Comparison of ENCODE assay signal across 1 cellular context in genomic region chr14:73458219-73458976, GRCh38.
A peak's percentile ranks its signal among the peaks of the same experiment; 100 is the strongest.
TF ChIP-seq lines count a peak whose summit lies in the region.

NUMB (minus strand) TSS chr14:73458546; CDS start chr14:73355751, 102,795 bp downstream.

TF ChIP-seq in K562, 482 proteins besides CTCF, POLR2A, EP300 and RAD21 (continued from another document and continues in another):
- no peak for TF ChIP-seq ZNF140 (CRISPR knock-in tag; IDR thresholded peaks at IDR 0.05)
- peak; percentile 53; the same call in 1 of the 2 replicates for TF ChIP-seq HMBOX1 (IDR thresholded peaks at IDR 0.05)
- TF ChIP-seq ZNF707 (CRISPR knock-in tag; conservative IDR thresholded peaks at IDR 0.05) = no peak
- no peak for TF ChIP-seq RBM34 (IDR thresholded peaks at IDR 0.05; ENCODE audit: borderline replicate concordance, insufficient read depth, low read length)
- TF ChIP-seq RUNX1 (IDR thresholded peaks at IDR 0.05; ENCODE audit: low read depth) = no peak
- 0 out of 4 replicates have a peak, but pooled peaks of 1 of the 2 experiments have one; percentile 38 for TF ChIP-seq UBTF (IDR thresholded peaks at IDR 0.05; ENCODE audit: borderline replicate concordance in 1 of 2, low read depth in 2 of 2, low read length in 2 of 2)
- no peak for TF ChIP-seq ZNF668 (CRISPR knock-in tag; IDR thresholded peaks at IDR 0.05)
- TF ChIP-seq FOSL1 (tag; conservative IDR thresholded peaks at IDR 0.05) = peak; percentile 38; the same call in 1 of the 2 replicates
- no peak for TF ChIP-seq GATAD2B (IDR thresholded peaks at IDR 0.05; ENCODE audit: borderline replicate concordance)
- TF ChIP-seq TBL1XR1 (IDR thresholded peaks at IDR 0.05; ENCODE audit: low read length in 2 of 2) = peak in 1 of 2 experiments; percentile 49; a peak in 1 of 4 replicates
- no peak for TF ChIP-seq BRF2 (IDR thresholded peaks at IDR 0.05; ENCODE audit: borderline replicate concordance, insufficient read depth, insufficient read length)
- no peak for TF ChIP-seq NFIC (IDR thresholded peaks at IDR 0.05)
- no peak for TF ChIP-seq ARID3B (CRISPR knock-in tag; IDR thresholded peaks at IDR 0.05; ENCODE audit: borderline replicate concordance)
- TF ChIP-seq ZNF583 (CRISPR knock-in tag; IDR thresholded peaks at IDR 0.05) = no peak
- no peak for TF ChIP-seq TFAM (CRISPR knock-in tag; conservative IDR thresholded peaks at IDR 0.05)
- no peak for TF ChIP-seq CREB3L1 (IDR thresholded peaks at IDR 0.05; ENCODE audit: borderline replicate concordance, low read depth)
- TF ChIP-seq EWSR1 (IDR thresholded peaks at IDR 0.05; ENCODE audit: borderline replicate concordance, low read depth, partially characterized antibody) = no peak
- TF ChIP-seq EZH2 (IDR thresholded peaks at IDR 0.05; ENCODE audit: borderline replicate concordance, low read depth, low read length) = no peak
- TF ChIP-seq NKRF (IDR thresholded peaks at IDR 0.05; ENCODE audit: borderline replicate concordance) = no peak
- TF ChIP-seq ZNF644 (tag; IDR thresholded peaks at IDR 0.05; ENCODE audit: low read depth) = no peak
- TF ChIP-seq ZNF512 (tag; IDR thresholded peaks at IDR 0.05) = no peak
- TF ChIP-seq FOXK2 (conservative IDR thresholded peaks at IDR 0.05 in 1 of 2, IDR thresholded peaks at IDR 0.05 in 1 of 2; ENCODE audit: low read depth in 2 of 2) = peak; percentile 86 to 92
- 0 out of 2 replicates have a peak, but pooled peaks have one; percentile 13 for TF ChIP-seq FOXJ2 (tag; IDR thresholded peaks at IDR 0.05)
- no peak for TF ChIP-seq POLR3A (IDR thresholded peaks at IDR 0.05; ENCODE audit: borderline replicate concordance, extremely low read depth, insufficient read depth, insufficient read length)
- TF ChIP-seq ZNF23 (CRISPR knock-in tag; IDR thresholded peaks at IDR 0.05) = no peak
- no peak for TF ChIP-seq ZNF586 (CRISPR knock-in tag; conservative IDR thresholded peaks at IDR 0.05)
- no peak for TF ChIP-seq MAFG (tag; conservative IDR thresholded peaks at IDR 0.05)
- no peak for TF ChIP-seq RERE (CRISPR knock-in tag; IDR thresholded peaks at IDR 0.05; ENCODE audit: borderline replicate concordance)
- TF ChIP-seq HNRNPK (IDR thresholded peaks at IDR 0.05; ENCODE audit: low read depth, low read length, poor library complexity, severe bottlenecking) = no peak
- TF ChIP-seq IRF2 (CRISPR knock-in tag; IDR thresholded peaks at IDR 0.05) = no peak
- no peak for TF ChIP-seq PTRF (tag; IDR thresholded peaks at IDR 0.05)
- TF ChIP-seq ZNF280B (CRISPR knock-in tag; IDR thresholded peaks at IDR 0.05) = no peak
- no peak for TF ChIP-seq MYNN (IDR thresholded peaks at IDR 0.05)
- TF ChIP-seq MYNN (CRISPR knock-in tag; IDR thresholded peaks at IDR 0.05) = no peak
- TF ChIP-seq ESRRA (IDR thresholded peaks at IDR 0.05; ENCODE audit: borderline replicate concordance, low read depth) = 0 out of 2 replicates have a peak, but pooled peaks have one; percentile 2
- no peak for TF ChIP-seq ZBTB2 (IDR thresholded peaks at IDR 0.05)
